Comparison of ENCODE assay signal across 27 cellular contexts in genomic region chr7:18659746-18660145, GRCh38.
"Had no signal": no experiment of that assay in that cellular context is flagged by ENCODE, and none has a peak within 500 bp of the region (broad histone marks: within the 10 kb centered on the region; RNA-seq: fewer than 3 reads in every experiment).

No MANE protein-coding gene starts in this region.

- H3K27me3 ChIP-seq: breast epithelium, SJSA1 had no signal

- H3K9me3 Mint-ChIP-seq: activated naive CD4-positive, alpha-beta T cell treated with anti-CD3 and anti-CD28 coated beads, Interleukin-2, amount 50 U/mL, for 24 hours; activated T-cell treated with anti-CD3 and anti-CD28 coated beads, Interleukin-2, amount 50 U/mL, for 24 hours; activated T-helper 1 cell treated with anti-CD3 and anti-CD28 coated beads, Interleukin-12 subunit alpha, Interleukin-12 subunit beta, Interleukin-2, Interleukin-4 antibody, amounts not matched to agents 30 ng/mL and 10 ng/mL and 1 ng/mL, durations not matched to agents 14 hours and 24 hours and 36 hours; WTC11 had no signal

- H3K27me3 Mint-ChIP-seq: activated CD8-positive, alpha-beta memory T cell treated with anti-CD3 and anti-CD28 coated beads, Interleukin-2, amount 10 ng/mL, durations not matched to agents 7 days and 5 days; activated naive CD4-positive, alpha-beta T cell treated with anti-CD3 and anti-CD28 coated beads, Interleukin-2, amount 50 U/mL, for 24 hours; activated T-cell treated with anti-CD3 and anti-CD28 coated beads, Interleukin-2, amount 50 U/mL, for 24 hours; T-helper 17 cell had no signal

- DNase-seq: activated CD4-positive, alpha-beta T cell treated with anti-CD3 and anti-CD28 coated beads for 48 hours; activated CD4-positive, alpha-beta T cell treated with anti-CD3 and anti-CD28 coated beads, Interleukin-2, amount 50 U/mL, for 4 hours; activated CD4-positive, CD25-positive, alpha-beta regulatory T cell treated with anti-CD3 and anti-CD28 coated beads, Interleukin-2, amount 50 U/mL, for 72 hours; activated CD8-positive, alpha-beta memory T cell treated with anti-CD3 and anti-CD28 coated beads, Interleukin-2, amount 10 ng/mL, durations not matched to agents 7 days and 5 days; activated effector memory CD4-positive, alpha-beta T cell treated with Interleukin-2 at 50 U/mL for 16 hours; activated naive CD4-positive, alpha-beta T cell; activated T-cell treated with anti-CD3 and anti-CD28 coated beads, Interleukin-2, amount 50 U/mL, for 24 hours; aorta; caudate nucleus; KG1; NCI-H1092; NCI-H1694; NCI-H2029; NCI-H2107; NCI-H2171 treated with DMSO at 0.1 percent for 48 hours; NCI-H345; NCI-H510A treated with DMSO at 0.1 percent for 48 hours; NCI-H69; PC-3; SHP77; T-helper 17 cell; T-helper 9 cell had no signal

- H3K4me3 Mint-ChIP-seq: activated CD8-positive, alpha-beta memory T cell treated with anti-CD3 and anti-CD28 coated beads, Interleukin-2, amount 10 ng/mL, durations not matched to agents 7 days and 5 days; activated naive CD4-positive, alpha-beta T cell treated with anti-CD3 and anti-CD28 coated beads, Interleukin-2, amount 50 U/mL, for 24 hours; activated T-cell treated with anti-CD3 and anti-CD28 coated beads, Interleukin-2, amount 50 U/mL, for 24 hours; activated T-helper 1 cell treated with anti-CD3 and anti-CD28 coated beads, Interleukin-12 subunit alpha, Interleukin-12 subunit beta, Interleukin-2, Interleukin-4 antibody, amounts not matched to agents 30 ng/mL and 10 ng/mL and 1 ng/mL, durations not matched to agents 14 hours and 24 hours and 36 hours; T-helper 17 cell; WTC11 had no signal

- H3K4me3 ChIP-seq: breast epithelium, SJSA1 had no signal

- H3K36me3 ChIP-seq: breast epithelium had no signal

- H3K4me1 ChIP-seq: breast epithelium had no signal

- H3K27ac Mint-ChIP-seq: activated CD8-positive, alpha-beta memory T cell treated with anti-CD3 and anti-CD28 coated beads, Interleukin-2, amount 10 ng/mL, durations not matched to agents 7 days and 5 days; activated naive CD4-positive, alpha-beta T cell treated with anti-CD3 and anti-CD28 coated beads, Interleukin-2, amount 50 U/mL, for 24 hours; activated T-cell treated with anti-CD3 and anti-CD28 coated beads, Interleukin-2, amount 50 U/mL, for 24 hours; activated T-helper 1 cell treated with anti-CD3 and anti-CD28 coated beads, Interleukin-12 subunit alpha, Interleukin-12 subunit beta, Interleukin-2, Interleukin-4 antibody, amounts not matched to agents 30 ng/mL and 10 ng/mL and 1 ng/mL, durations not matched to agents 14 hours and 24 hours and 36 hours; T-helper 17 cell; WTC11 had no signal

- H3K36me3 Mint-ChIP-seq: activated CD8-positive, alpha-beta memory T cell treated with anti-CD3 and anti-CD28 coated beads, Interleukin-2, amount 10 ng/mL, durations not matched to agents 7 days and 5 days; activated naive CD4-positive, alpha-beta T cell treated with anti-CD3 and anti-CD28 coated beads, Interleukin-2, amount 50 U/mL, for 24 hours; WTC11 had no signal

- H3K27ac ChIP-seq: SJSA1 had no signal

- H3K9me3 ChIP-seq: breast epithelium, SJSA1 had no signal

- ATAC-seq: activated CD8-positive, alpha-beta memory T cell treated with anti-CD3 and anti-CD28 coated beads, Interleukin-2, amount 10 ng/mL, durations not matched to agents 7 days and 5 days; PC-3; T-helper 17 cell; WTC11 had no signal

- H3K4me1 Mint-ChIP-seq: activated CD8-positive, alpha-beta memory T cell treated with anti-CD3 and anti-CD28 coated beads, Interleukin-2, amount 10 ng/mL, durations not matched to agents 7 days and 5 days; activated naive CD4-positive, alpha-beta T cell treated with anti-CD3 and anti-CD28 coated beads, Interleukin-2, amount 50 U/mL, for 24 hours; T-helper 17 cell had no signal
